ENCODE assay signal across 1 cellular context in the genomic region with DNA sequence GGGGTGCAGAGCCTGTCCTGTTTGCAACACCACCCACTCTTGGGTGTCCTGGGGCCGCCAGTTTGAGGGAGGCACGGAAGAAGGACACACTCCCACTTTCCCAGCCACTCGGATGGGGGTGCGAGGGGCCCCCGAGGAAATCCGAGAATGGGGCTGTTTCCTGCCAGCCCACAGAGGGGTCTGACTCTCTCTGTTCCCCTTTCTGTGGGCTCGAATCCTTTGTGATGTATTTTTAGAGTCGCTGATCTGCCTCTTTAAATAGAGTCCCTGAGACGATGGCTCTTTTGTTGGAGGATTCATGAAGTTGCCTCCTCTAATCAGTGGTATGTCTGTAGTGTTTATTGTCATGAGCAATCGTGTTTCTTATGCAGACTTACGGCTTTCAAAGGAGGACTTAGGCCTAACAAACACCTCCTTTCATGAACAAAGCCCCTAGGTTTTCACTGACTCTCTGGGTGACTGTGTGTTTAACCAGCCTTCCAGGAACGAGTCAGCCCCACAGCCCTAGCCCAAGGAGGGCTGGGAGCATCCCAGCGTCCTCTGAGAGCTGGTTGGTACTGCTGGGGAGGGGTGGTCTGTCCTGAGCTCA.
TF ChIP-seq lines count a peak whose summit lies in the region.

No MANE protein-coding gene starts in this region.

TF ChIP-seq in IMR-90, 13 proteins besides CTCF, POLR2A, EP300 and RAD21 (continued from another document):
- TF ChIP-seq RCOR1 (IDR thresholded peaks at IDR 0.05; ENCODE audit: insufficient replicate concordance, low read length) (no peak), MAFK (IDR thresholded peaks at IDR 0.05; ENCODE audit: low read depth, low read length) (no peak), FOS (IDR thresholded peaks at IDR 0.05; ENCODE audit: low read depth, low read length) (no peak), CEBPB (IDR thresholded peaks at IDR 0.05; ENCODE audit: low read depth, low read length) (no peak), MAZ (IDR thresholded peaks at IDR 0.05; ENCODE audit: borderline replicate concordance, low read depth, low read length) (no peak), USF2 (IDR thresholded peaks at IDR 0.05; ENCODE audit: low read depth, low read length) (no peak)
